11 cellular contexts compared by ENCODE assay signal in the genomic region with DNA sequence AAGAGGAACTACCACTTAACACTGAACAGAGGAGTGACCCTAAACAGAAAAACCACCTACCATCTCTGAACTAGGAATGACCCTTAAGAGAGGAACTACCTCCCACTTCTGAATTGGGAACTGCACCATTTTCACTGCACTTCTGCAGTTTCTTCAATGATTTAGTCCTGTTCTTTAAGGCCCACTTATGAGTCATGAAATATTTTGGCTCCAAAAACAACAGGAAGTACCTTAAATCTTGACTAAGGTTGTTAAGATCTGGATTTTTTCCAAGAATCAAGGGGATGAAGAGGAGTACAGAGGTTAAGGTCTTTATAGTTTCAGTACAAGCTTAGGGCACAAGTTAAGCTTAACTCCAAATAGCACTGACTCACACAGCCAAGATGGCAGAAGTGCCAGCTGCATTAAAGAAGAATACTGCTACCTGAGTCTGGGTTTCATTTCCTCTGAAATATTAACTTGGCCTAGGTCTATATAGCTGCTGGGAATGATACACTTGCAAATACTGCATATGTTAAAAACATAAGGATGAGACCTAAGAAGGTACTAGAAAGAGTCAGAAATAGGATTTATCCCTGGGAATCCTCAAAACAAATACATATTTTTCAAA. TPM values are rescaled to one million over a fixed set of nuclear protein-coding genes. Genes with fewer than 3 reads are reported as not detected.
A peak's percentile ranks its signal among the peaks of the same experiment; 100 is the strongest.
DNase-seq lines count a peak whose midpoint lies in the region; ATAC-seq and TF ChIP-seq lines count a peak whose summit lies in the region.
"Had no signal": no experiment of that assay in that cellular context is flagged by ENCODE, and none has a peak within 500 bp of the region (broad histone marks: within the 10 kb centered on the region; RNA-seq: fewer than 3 reads in every experiment).

No MANE protein-coding gene starts in this region.

- TF ChIP-seq CTCF in MCF 10A (IDR thresholded peaks at IDR 0.05; ENCODE audit: unreplicated experiment) (no peak), breast epithelium (IDR thresholded peaks at IDR 0.05) (no peak), fibroblast of pulmonary artery (IDR thresholded peaks at IDR 0.05; ENCODE audit: low read length, missing control alignments) (no peak)

- H3K27me3 ChIP-seq in breast epithelium = no peaks in the 10 kb centered on the region

- peak overlapping the region; percentile 46 for H3K4me3 Mint-ChIP-seq in MCF 10A (ENCODE audit: unreplicated experiment)

- peaks cover 0 to 8% of the 10 kb centered on the region in 2 donors for H3K4me1 ChIP-seq in breast epithelium

- no peaks in the 10 kb centered on the region for H3K9me3 Mint-ChIP-seq in MCF 10A (ENCODE audit: unreplicated experiment)

- H3K27me3 Mint-ChIP-seq in MCF 10A (ENCODE audit: insufficient read depth, unreplicated experiment) = no peaks in the 10 kb centered on the region

- H3K4me3 ChIP-seq in breast epithelium (no peak overlapping the region), fibroblast of pulmonary artery (replicated peaks; ENCODE audit: low read depth, low read length) (no peak overlapping the region)
- H3K4me3 ChIP-seq: smooth muscle cell had no signal

- peaks cover 20% of the 10 kb centered on the region for H3K36me3 Mint-ChIP-seq in MCF 10A (ENCODE audit: insufficient read depth, unreplicated experiment)

- no peak for TF ChIP-seq POLR2A in breast epithelium (IDR thresholded peaks at IDR 0.05)

- peak; percentile 90 for DNase-seq in MCF 10A (ENCODE audit: unreplicated experiment)
- no peak for DNase-seq in breast epithelium (ENCODE audit: low spot score in 2 of 2)
- peak; percentile 72 for DNase-seq in fibroblast of pulmonary artery (ENCODE audit: low read depth)
- no peak for DNase-seq in posterior vena cava (ENCODE audit: low spot score)
- DNase-seq in mucosa of gallbladder (ENCODE audit: low spot score) = no peak
- DNase-seq: activated CD4-positive, CD25-positive, alpha-beta regulatory T cell; activated naive CD4-positive, alpha-beta T cell had no signal

- no peak overlapping the region for H3K27ac ChIP-seq in breast epithelium

- CTCF ChIA-PET in MCF 10A (lab: Yijun Ruan, JAX) = interaction anchor here (0.6 kb wide), 2 partner anchors 143 to 145 kb away, joined by 3 to 6 read pairs; no protein-coding TSS in a partner anchor

- peak overlapping the region; percentile 87 for H3K27ac Mint-ChIP-seq in MCF 10A (ENCODE audit: low read depth, unreplicated experiment)

- BruUV-seq in MCF 10A (replicated peaks; lab: Mats Ljungman, UMichigan) = no TSS peak

- H3K4me1 Mint-ChIP-seq in MCF 10A (ENCODE audit: insufficient read depth, unreplicated experiment) = peaks cover 15% of the 10 kb centered on the region

- no peaks in the 10 kb centered on the region for H3K9me3 ChIP-seq in breast epithelium

- H3K36me3 ChIP-seq in breast epithelium = no peaks in the 10 kb centered on the region

- ATAC-seq in SK-N-SH treated with all-trans-retinoic acid at 6 μM for 48 hours (no peak; the same call in 2 of the 3 replicates), GM18861 (IDR thresholded peaks at IDR 0.05; ENCODE audit: unreplicated experiment) (no peak), HG03460 (IDR thresholded peaks at IDR 0.05; ENCODE audit: unreplicated experiment) (no peak)

- intact Hi-C loops in MCF 10A (cut with micrococcal nuclease) = no loop called here
- intact Hi-C loops in breast epithelium (cut with DNase I; ENCODE audit: low total_unique reads) = loop anchor here (10.0 kb wide), 1 partner anchor 134 kb away; no protein-coding TSS in a partner anchor
- intact Hi-C loops in posterior vena cava (cut with DNase I) = no loop called here

- POLR2A ChIA-PET in MCF 10A (lab: Yijun Ruan, JAX) = interaction anchor here (0.7 kb wide), 1 partner anchor 124 kb away, joined by 3 read pairs; no protein-coding TSS in a partner anchor

TF ChIP-seq in SK-N-SH treated with all-trans-retinoic acid at 6 μM for 48 hours, 23 proteins besides CTCF, POLR2A, EP300 and RAD21:
- peak; percentile 54 for TF ChIP-seq ISL1 (CRISPR knock-in tag; IDR thresholded peaks at IDR 0.05)
- TF ChIP-seq, protein P1, sequence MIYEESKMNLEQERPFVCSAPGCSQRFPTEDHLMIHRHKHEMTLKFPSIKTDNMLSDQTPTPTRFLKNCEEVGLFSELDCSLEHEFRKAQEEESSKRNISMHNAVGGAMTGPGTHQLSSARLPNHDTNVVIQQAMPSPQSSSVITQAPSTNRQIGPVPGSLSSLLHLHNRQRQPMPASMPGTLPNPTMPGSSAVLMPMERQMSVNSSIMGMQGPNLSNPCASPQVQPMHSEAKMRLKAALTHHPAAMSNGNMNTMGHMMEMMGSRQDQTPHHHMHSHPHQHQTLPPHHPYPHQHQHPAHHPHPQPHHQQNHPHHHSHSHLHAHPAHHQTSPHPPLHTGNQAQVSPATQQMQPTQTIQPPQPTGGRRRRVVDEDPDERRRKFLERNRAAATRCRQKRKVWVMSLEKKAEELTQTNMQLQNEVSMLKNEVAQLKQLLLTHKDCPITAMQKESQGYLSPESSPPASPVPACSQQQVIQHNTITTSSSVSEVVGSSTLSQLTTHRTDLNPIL (CRISPR knock-in tag; IDR thresholded peaks at IDR 0.05; ENCODE audit: low read depth) = no peak

RNA-seq across cellular contexts. Expression of a gene that starts 4.2 kb away (rescaled TPM):
- 105 and 128 TPM in 2 replicates for total RNA-seq in MCF 10A (2022)
- total RNA-seq in breast epithelium = 100 to 1,000 TPM; 277 to 663 (median 594) TPM
- total RNA-seq in posterior vena cava = 100 to 1,000 TPM; 147 to 224 TPM
- 215 TPM for total RNA-seq in mucosa of gallbladder

RNA-seq across cellular contexts. Expression of a gene that starts 4.7 kb away (rescaled TPM):
- total RNA-seq in MCF 10A (2022) = 13.9 and 21.1 TPM in 2 replicates
- total RNA-seq in breast epithelium = 10 to 100 TPM; 17.3 to 31.8 (median 21.3) TPM
- 10 to 100 TPM in 1 of 2 donors, 1 to 10 TPM in 1; 9.3 to 12.9 TPM for total RNA-seq in posterior vena cava
- 34.3 TPM for total RNA-seq in mucosa of gallbladder

Comparison
In these comparisons a context has a peak if more than half of its experiments do, and no peak if none do; other contexts are left out.
1. DNase-seq: peak in MCF 10A (single experiment) and fibroblast of pulmonary artery (single experiment); none in breast epithelium (0 of 2), posterior vena cava (single experiment) and mucosa of gallbladder (single experiment).